1 cellular context compared by ENCODE assay signal in genomic region chr4:73069338-73070071, GRCh38.
A peak's percentile ranks its signal among the peaks of the same experiment; 100 is the strongest.
TF ChIP-seq lines count a peak whose summit lies in the region.

Gene COX18, minus strand, starts transcription at chr4:73069716. Its CDS starts 67 bp downstream, at chr4:73069649.

TF ChIP-seq in HepG2, 621 proteins besides CTCF, POLR2A, EP300 and RAD21 (continued from another document and continues in another):
- peak; percentile 99 for TF ChIP-seq ZNF430 (CRISPR knock-in tag; IDR thresholded peaks at IDR 0.05)
- TF ChIP-seq CHCHD3 (CRISPR knock-in tag; IDR thresholded peaks at IDR 0.05) = peak; percentile 5; the same call in 1 of the 2 replicates
- no peak for TF ChIP-seq MTA3 (CRISPR knock-in tag; IDR thresholded peaks at IDR 0.05)
- TF ChIP-seq ZNF83 (CRISPR knock-in tag; IDR thresholded peaks at IDR 0.05; ENCODE audit: borderline replicate concordance) = peak; percentile 78
- no peak for TF ChIP-seq SMYD3 (CRISPR knock-in tag; IDR thresholded peaks at IDR 0.05)
- peak; percentile 65 for TF ChIP-seq RBM39 (IDR thresholded peaks at IDR 0.05; ENCODE audit: low read depth, low read length, poor library complexity, severe bottlenecking)
- peak; percentile 51; the same call in 1 of the 2 replicates for TF ChIP-seq ZNF580 (CRISPR knock-in tag; IDR thresholded peaks at IDR 0.05; ENCODE audit: borderline replicate concordance, low read depth)
- TF ChIP-seq NFYB (CRISPR knock-in tag; IDR thresholded peaks at IDR 0.05) = peak; percentile 45
- peak; percentile 18 for TF ChIP-seq ZNF446 (CRISPR knock-in tag; IDR thresholded peaks at IDR 0.05)
- peak; percentile 24 for TF ChIP-seq ZNF781 (CRISPR knock-in tag; IDR thresholded peaks at IDR 0.05; ENCODE audit: borderline replicate concordance, not compliant biosample characterization)
- no peak for TF ChIP-seq KDM6A (CRISPR knock-in tag; IDR thresholded peaks at IDR 0.05; ENCODE audit: low read depth)
- TF ChIP-seq JUND (CRISPR knock-in tag; IDR thresholded peaks at IDR 0.05) = peak; percentile 53; the same call in 1 of the 2 replicates
- TF ChIP-seq TEF (CRISPR knock-in tag; IDR thresholded peaks at IDR 0.05) = 0 out of 2 replicates have a peak, but pooled peaks have one; percentile 45
- peak; percentile 74 for TF ChIP-seq ZNF614 (CRISPR knock-in tag; IDR thresholded peaks at IDR 0.05; ENCODE audit: borderline replicate concordance)
- peak; percentile 61; the same call in 1 of the 2 replicates for TF ChIP-seq ZNF451 (CRISPR knock-in tag; IDR thresholded peaks at IDR 0.05)
- TF ChIP-seq ZNF546 (CRISPR knock-in tag; conservative IDR thresholded peaks at IDR 0.05) = peak; percentile 78
- 0 out of 2 replicates have a peak, but pooled peaks have one; percentile 65 for TF ChIP-seq ZNF337 (CRISPR knock-in tag; IDR thresholded peaks at IDR 0.05; ENCODE audit: borderline replicate concordance, low read depth)
- peak; percentile 86; the same call in 1 of the 2 replicates for TF ChIP-seq HINFP (CRISPR knock-in tag; IDR thresholded peaks at IDR 0.05; ENCODE audit: low read depth)
- TF ChIP-seq MATR3 (CRISPR knock-in tag; IDR thresholded peaks at IDR 0.05) = no peak
- TF ChIP-seq ZNF552 (CRISPR knock-in tag; IDR thresholded peaks at IDR 0.05; ENCODE audit: borderline replicate concordance) = peak; percentile 89; the same call in 1 of the 2 replicates
- 0 out of 2 replicates have a peak, but pooled peaks have one; percentile 34 for TF ChIP-seq MLLT10 (CRISPR knock-in tag; IDR thresholded peaks at IDR 0.05)
- TF ChIP-seq KLF16 (CRISPR knock-in tag; IDR thresholded peaks at IDR 0.05) = peak in 1 of 2 experiments; percentile 45; a peak in 2 of 4 replicates
- TF ChIP-seq CBX1 (IDR thresholded peaks at IDR 0.05; ENCODE audit: low read depth) = peak; percentile 49
- TF ChIP-seq ZNF713 (CRISPR knock-in tag; IDR thresholded peaks at IDR 0.05) = 0 out of 2 replicates have a peak, but pooled peaks have one; percentile 61
- no peak; the same call in 1 of the 2 replicates for TF ChIP-seq GATA4 (IDR thresholded peaks at IDR 0.05; ENCODE audit: borderline replicate concordance, low read depth)
- peak; percentile 83 for TF ChIP-seq HDAC2 (CRISPR knock-in tag; IDR thresholded peaks at IDR 0.05)
- TF ChIP-seq ZNF362 (CRISPR knock-in tag; IDR thresholded peaks at IDR 0.05; ENCODE audit: borderline replicate concordance) = peak; percentile 65; the same call in 1 of the 2 replicates
- peak; percentile 77 for TF ChIP-seq ATF3 (CRISPR knock-in tag; IDR thresholded peaks at IDR 0.05)
- peak; percentile 89 for TF ChIP-seq HBP1 (CRISPR knock-in tag; IDR thresholded peaks at IDR 0.05; ENCODE audit: low read depth)
- TF ChIP-seq ZBTB2 (CRISPR knock-in tag; IDR thresholded peaks at IDR 0.05; ENCODE audit: low read depth) = no peak; the same call in 1 of the 2 replicates
- TF ChIP-seq SP140L (CRISPR knock-in tag; IDR thresholded peaks at IDR 0.05; ENCODE audit: borderline replicate concordance) = peak; percentile 28; the same call in 1 of the 2 replicates
- no peak for TF ChIP-seq ZNF672 (CRISPR knock-in tag; IDR thresholded peaks at IDR 0.05)
- peak; percentile 40; the same call in 1 of the 2 replicates for TF ChIP-seq ZKSCAN5 (CRISPR knock-in tag; IDR thresholded peaks at IDR 0.05)
- TF ChIP-seq UBTF (CRISPR knock-in tag; IDR thresholded peaks at IDR 0.05) = peak; percentile 100
- TF ChIP-seq RFXANK (CRISPR knock-in tag; IDR thresholded peaks at IDR 0.05) = peak; percentile 49; the same call in 1 of the 2 replicates
- TF ChIP-seq E2F1 (CRISPR knock-in tag; IDR thresholded peaks at IDR 0.05) = peak; percentile 95
- no peak for TF ChIP-seq NAIF1 (CRISPR knock-in tag; IDR thresholded peaks at IDR 0.05; ENCODE audit: borderline replicate concordance)
- TF ChIP-seq SNRNP70 (IDR thresholded peaks at IDR 0.05; ENCODE audit: low read depth, low read length) = no peak
- TF ChIP-seq ZNF770 (CRISPR knock-in tag; IDR thresholded peaks at IDR 0.05) = no peak
- TF ChIP-seq DNMT1 (CRISPR knock-in tag; IDR thresholded peaks at IDR 0.05) = peak; percentile 87; the same call in 1 of the 2 replicates
- TF ChIP-seq ZBTB8A (CRISPR knock-in tag; IDR thresholded peaks at IDR 0.05; ENCODE audit: borderline replicate concordance, low read depth) = peak; percentile 58; the same call in 1 of the 2 replicates
- no peak for TF ChIP-seq HNRNPH1 (optimal IDR thresholded peaks at IDR 0.05; ENCODE audit: low read depth, low read length)
- TF ChIP-seq ZNF563 (CRISPR knock-in tag; IDR thresholded peaks at IDR 0.05) = peak; percentile 93; the same call in 1 of the 2 replicates
- no peak for TF ChIP-seq ZNF652 (CRISPR knock-in tag; IDR thresholded peaks at IDR 0.05; ENCODE audit: borderline replicate concordance, low read depth)
- peak; percentile 82; the same call in 1 of the 2 replicates for TF ChIP-seq ZNF567 (CRISPR knock-in tag; IDR thresholded peaks at IDR 0.05; ENCODE audit: borderline replicate concordance)
- peak; percentile 57; the same call in 1 of the 2 replicates for TF ChIP-seq GZF1 (CRISPR knock-in tag; IDR thresholded peaks at IDR 0.05)
- peak; percentile 84 for TF ChIP-seq ZNF747 (CRISPR knock-in tag; IDR thresholded peaks at IDR 0.05; ENCODE audit: borderline replicate concordance)
